Comparison of ENCODE assay signal across 8 cellular contexts in genomic region chr20:50793575-50794016, GRCh38. TPM values are rescaled to one million over a fixed set of nuclear protein-coding genes. Genes with fewer than 3 reads are reported as not detected.
DNase-seq lines count a peak whose midpoint lies in the region; ATAC-seq and TF ChIP-seq lines count a peak whose summit lies in the region.
"Not testable (repeated sequence)": the region's sequence is repeated elsewhere in the genome, so short reads cannot be mapped to it uniquely, and the experiment has no call there.

No MANE protein-coding gene starts in this region.

- peak; percentile 36 for TF ChIP-seq CTCF in LNCaP clone FGC (IDR thresholded peaks at IDR 0.05; ENCODE audit: control insufficient read depth, extremely low read depth, insufficient read depth)
- peak; percentile 62 for TF ChIP-seq CTCF in brain microvascular endothelial cell (IDR thresholded peaks at IDR 0.05; ENCODE audit: low read depth, low read length, missing control alignments)
- TF ChIP-seq CTCF in upper lobe of right lung (IDR thresholded peaks at IDR 0.05): peak; percentile 43

- peaks cover 18% of the 10 kb centered on the region for H3K4me1 ChIP-seq in upper lobe of right lung

- H3K4me1 Mint-ChIP-seq in activated CD8-positive, alpha-beta memory T cell treated with anti-CD3 and anti-CD28 coated beads, Interleukin-2, amount 10 ng/mL, durations not matched to agents 7 days and 5 days: peaks cover 29% of the 10 kb centered on the region

- H3K27me3 ChIP-seq in brain microvascular endothelial cell (replicated peaks); upper lobe of right lung: not testable (repeated sequence)

- H3K9me3 ChIP-seq in upper lobe of right lung: not testable (repeated sequence)

- H3K27ac ChIP-seq in brain microvascular endothelial cell, upper lobe of right lung: not testable (repeated sequence)

- ATAC-seq in activated CD8-positive, alpha-beta memory T cell treated with anti-CD3 and anti-CD28 coated beads, Interleukin-2, amount 10 ng/mL, durations not matched to agents 7 days and 5 days; left cardiac atrium; upper lobe of right lung: not testable (repeated sequence)

- not testable (repeated sequence) for H3K36me3 Mint-ChIP-seq in activated CD8-positive, alpha-beta memory T cell treated with anti-CD3 and anti-CD28 coated beads, Interleukin-2, amount 10 ng/mL, durations not matched to agents 7 days and 5 days

- intact Hi-C loops in left cardiac atrium (cut with DNase I) (loop anchor here (2.0 to 10.0 kb wide), 3 partner anchors 121 to 511 kb away; no protein-coding TSS in a partner anchor), posterior vena cava (cut with DNase I) (loop anchor here in 1 of 2 donors (5.0 kb wide), 1 partner anchor 129 kb away; no protein-coding TSS in a partner anchor), upper lobe of right lung (cut with DNase I) (loop anchor here (10.0 kb wide), 2 partner anchors 131 to 531 kb away; no protein-coding TSS in a partner anchor)

- H3K4me3 Mint-ChIP-seq in activated CD8-positive, alpha-beta memory T cell treated with anti-CD3 and anti-CD28 coated beads, Interleukin-2, amount 10 ng/mL, durations not matched to agents 7 days and 5 days: peak overlapping the region; percentile 49

- not testable (repeated sequence) for H3K36me3 ChIP-seq in brain microvascular endothelial cell (replicated peaks); upper lobe of right lung

- in situ Hi-C loops in SK-MEL-5 (cut with HindIII; ENCODE audit: low pct_unique_long_range_greater_than_20kb, low sequenced_read_pairs); brain microvascular endothelial cell (cut with HindIII; ENCODE audit: low pct_ligation_motif_present, low sequenced_read_pairs): not testable (repeated sequence)

- not testable (repeated sequence) for H3K4me3 ChIP-seq in LNCaP clone FGC (ENCODE audit: low read depth, low read length); brain microvascular endothelial cell (ENCODE audit: low read depth, low read length); upper lobe of right lung

- DNase-seq in EL: peak; percentile 17
- DNase-seq in LNCaP clone FGC (ENCODE audit: low read depth); brain microvascular endothelial cell; upper lobe of right lung: not testable (repeated sequence)
- peak; percentile 58 for DNase-seq in SK-MEL-5 (ENCODE audit: low read depth, low spot score)
- peak; percentile 73 for DNase-seq in activated CD8-positive, alpha-beta memory T cell treated with anti-CD3 and anti-CD28 coated beads, Interleukin-2, amount 10 ng/mL, durations not matched to agents 7 days and 5 days
- peak; percentile 31 for DNase-seq in left cardiac atrium
- DNase-seq in posterior vena cava (ENCODE audit: low spot score): peak; percentile 38

- H3K27me3 Mint-ChIP-seq in activated CD8-positive, alpha-beta memory T cell treated with anti-CD3 and anti-CD28 coated beads, Interleukin-2, amount 10 ng/mL, durations not matched to agents 7 days and 5 days: not testable (repeated sequence)

- H3K27ac Mint-ChIP-seq in activated CD8-positive, alpha-beta memory T cell treated with anti-CD3 and anti-CD28 coated beads, Interleukin-2, amount 10 ng/mL, durations not matched to agents 7 days and 5 days: peak overlapping the region; percentile 70

- CTCF ChIA-PET in activated CD8-positive, alpha-beta memory T cell treated with anti-CD3 and anti-CD28 coated beads, Interleukin-2, amount 10 ng/mL, durations not matched to agents 7 days and 5 days (lab: Charles Lee): interaction anchor here (0.6 to 7.3 kb wide), 27 partner anchors 10 to 516 kb away, joined by 3 to 350 read pairs (median 10); partner anchors contain the start of genes ADNP, DPM1 and MOCS3

- H3K9me3 Mint-ChIP-seq in activated CD8-positive, alpha-beta memory T cell treated with anti-CD3 and anti-CD28 coated beads, Interleukin-2, amount 10 ng/mL, durations not matched to agents 7 days and 5 days (ENCODE audit: low read depth): not testable (repeated sequence)

RNA-seq across cellular contexts. Expression of gene BCAS4, which starts 1.3 kb away (rescaled TPM):
- total RNA-seq in SK-MEL-5 (2014; rRNA removed; shearing (Covaris generic)): 4.4 and 7.0 TPM in 2 replicates
- 4.6 and 6.7 TPM in 2 replicates for polyA plus RNA-seq in SK-MEL-5 (2015; cell fraction: cytosol; rRNA removed)
- polyA plus RNA-seq in SK-MEL-5 (2015; cell fraction: nucleus; rRNA removed): 1.6 and 1.9 TPM in 2 replicates
- 10 to 100 TPM; 37.6 to 44.8 TPM for total RNA-seq in activated CD8-positive, alpha-beta memory T cell treated with anti-CD3 and anti-CD28 coated beads, Interleukin-2, amount 10 ng/mL, durations not matched to agents 7 days and 5 days
- total RNA-seq in left cardiac atrium (1 to 10 TPM; 1.2 to 3.3 TPM), posterior vena cava (1 to 10 TPM; 2.1 to 2.7 TPM), upper lobe of right lung (4.3 TPM)
